ENCODE assay signal across 16 cellular contexts in the genomic region with DNA sequence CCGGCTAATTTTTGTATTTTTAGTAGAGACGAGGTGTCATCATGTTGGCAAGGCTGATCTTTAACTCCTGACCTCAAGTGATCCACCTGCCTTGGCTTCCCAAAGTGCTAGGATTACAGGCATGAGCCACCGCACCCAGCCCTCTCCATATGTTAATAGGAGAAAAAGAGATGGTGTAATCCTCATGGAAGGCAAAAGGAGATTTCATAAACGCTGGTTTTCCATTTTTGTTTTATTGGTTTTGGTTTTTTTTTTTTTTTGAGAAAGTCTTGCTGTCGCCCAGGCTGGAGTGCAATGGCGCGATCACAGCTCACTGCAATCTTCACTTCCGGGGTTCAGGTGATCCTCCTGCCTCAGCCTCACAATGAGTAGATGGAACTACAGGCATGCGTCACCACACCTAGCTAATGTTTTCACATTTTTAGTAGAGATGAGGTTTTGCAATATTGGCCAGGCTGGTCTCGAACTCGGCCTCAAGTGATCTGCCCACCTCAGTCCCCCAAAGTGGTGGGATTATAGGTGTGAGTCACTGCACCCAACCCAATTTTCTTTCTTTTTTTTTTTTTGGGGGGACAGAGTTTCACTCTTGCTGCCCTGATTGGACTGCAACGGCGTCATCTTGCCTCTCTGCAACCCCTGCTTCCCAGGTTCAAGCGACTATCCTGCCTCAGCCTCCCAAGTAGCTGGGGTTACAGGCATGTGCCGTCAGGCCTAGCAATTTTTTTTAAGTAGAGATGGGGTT. TPM values are rescaled to one million over a fixed set of nuclear protein-coding genes. Genes with fewer than 3 reads are reported as not detected.
A peak's percentile ranks its signal among the peaks of the same experiment; 100 is the strongest.
DNase-seq lines count a peak whose midpoint lies in the region; ATAC-seq and TF ChIP-seq lines count a peak whose summit lies in the region.
"Had no signal": no experiment of that assay in that cellular context is flagged by ENCODE, and none has a peak within 500 bp of the region (broad histone marks: within the 10 kb centered on the region; RNA-seq: fewer than 3 reads in every experiment).

No MANE protein-coding gene starts in this region.

- peaks cover 50% of the 10 kb centered on the region for H3K4me1 Mint-ChIP-seq in T-helper 17 cell
- peaks cover 12% of the 10 kb centered on the region for H3K4me1 Mint-ChIP-seq in endodermal cell
- peaks cover 26 to 43% of the 10 kb centered on the region in 2 donors for H3K4me1 Mint-ChIP-seq in stimulated activated naive B cell treated with anti-CD40 and anti-IgM and Interleukin-4, amounts not matched to agents 10 μg/mL and 1 μg/mL and 100 μg/mL, for 72 hours

- TF ChIP-seq CTCF in right atrium auricular region (IDR thresholded peaks at IDR 0.05) (no peak), endodermal cell (conservative IDR thresholded peaks at IDR 0.05) (no peak)

- H3K27ac Mint-ChIP-seq in T-helper 17 cell (peak overlapping the region; percentile 84), endodermal cell (peak overlapping the region; percentile 66)
- H3K27ac Mint-ChIP-seq in stimulated activated naive B cell treated with anti-CD40 and anti-IgM and Interleukin-4, amounts not matched to agents 10 μg/mL and 1 μg/mL and 100 μg/mL, for 72 hours = peak overlapping the region; percentile 14

- H3K9me3 ChIP-seq in right atrium auricular region (no peaks in the 10 kb centered on the region), T-helper 17 cell (ENCODE audit: control insufficient read depth, low read length, poor library complexity, severe bottlenecking) (no peaks in the 10 kb centered on the region), endodermal cell (ENCODE audit: control insufficient read depth, low read length) (peaks cover 5% of the 10 kb centered on the region)
- H3K9me3 ChIP-seq: lower lobe of right lung, neutrophil had no signal

- H3K36me3 ChIP-seq in right atrium auricular region (peaks cover 4% of the 10 kb centered on the region), endodermal cell (ENCODE audit: control insufficient read depth, insufficient read depth, low read length) (peaks cover 72% of the 10 kb centered on the region)
- H3K36me3 ChIP-seq: neutrophil had no signal

- no peak overlapping the region for H3K9ac ChIP-seq in endodermal cell (ENCODE audit: extremely low read depth, low read length, poor library complexity, severe bottlenecking)

- no peaks in the 10 kb centered on the region for H3K27me3 Mint-ChIP-seq in T-helper 17 cell
- H3K27me3 Mint-ChIP-seq in endodermal cell (ENCODE audit: insufficient read depth) = no peaks in the 10 kb centered on the region
- H3K27me3 Mint-ChIP-seq in stimulated activated naive B cell treated with anti-CD40 and anti-IgM and Interleukin-4, amounts not matched to agents 10 μg/mL and 1 μg/mL and 100 μg/mL, for 72 hours = no peaks in the 10 kb centered on the region

- H3K36me3 Mint-ChIP-seq in T-helper 17 cell (ENCODE audit: low read depth) (no peaks in the 10 kb centered on the region), endodermal cell (ENCODE audit: low read depth) (peaks cover 57% of the 10 kb centered on the region)
- peaks cover 30 to 48% of the 10 kb centered on the region in 2 donors for H3K36me3 Mint-ChIP-seq in stimulated activated naive B cell treated with anti-CD40 and anti-IgM and Interleukin-4, amounts not matched to agents 10 μg/mL and 1 μg/mL and 100 μg/mL, for 72 hours

- peaks cover 0 to 63% of the 10 kb centered on the region in 2 donors for H3K4me1 ChIP-seq in right atrium auricular region
- H3K4me1 ChIP-seq in endodermal cell (ENCODE audit: control insufficient read depth, insufficient read depth, low read length) = no peaks in the 10 kb centered on the region

- WGBS in endodermal cell (ENCODE audit: insufficient coverage in 1 of 2, insufficient read length in 1 of 2), 2 experiments = 91 to 99% methylated on average over 11 to 15 of the region's 15 CpGs

- intact Hi-C loops in Right ventricle myocardium inferior (cut with DNase I) = no loop called here

- H3K27me3 ChIP-seq in right atrium auricular region = no peaks in the 10 kb centered on the region
- H3K27me3 ChIP-seq in endodermal cell (ENCODE audit: control insufficient read depth, insufficient read depth, low read length, poor library complexity, severe bottlenecking) = no peaks in the 10 kb centered on the region
- H3K27me3 ChIP-seq: neutrophil had no signal

- ATAC-seq in Right ventricle myocardium inferior (no peak), T-helper 17 cell (no peak), HG03135 (IDR thresholded peaks at IDR 0.05; ENCODE audit: unreplicated experiment) (no peak), GM18517 (IDR thresholded peaks at IDR 0.05; ENCODE audit: unreplicated experiment) (no peak)
- ATAC-seq in stimulated activated naive B cell treated with anti-CD40 and anti-IgM and Interleukin-4, amounts not matched to agents 10 μg/mL and 1 μg/mL and 100 μg/mL, for 72 hours (replicated peaks) = no peak
- ATAC-seq: lower lobe of right lung had no signal

- H3K4me3 Mint-ChIP-seq in T-helper 17 cell (peak overlapping the region; percentile 67), endodermal cell (no peak overlapping the region)
- H3K4me3 Mint-ChIP-seq in stimulated activated naive B cell treated with anti-CD40 and anti-IgM and Interleukin-4, amounts not matched to agents 10 μg/mL and 1 μg/mL and 100 μg/mL, for 72 hours = peak overlapping the region in 1 of 2 donors; percentile 28

- no peak overlapping the region for H3K27ac ChIP-seq in right atrium auricular region
- H3K27ac ChIP-seq in endodermal cell (ENCODE audit: low read depth, low read length) = no peak overlapping the region
- H3K27ac ChIP-seq: lower lobe of right lung, neutrophil, PC-9 had no signal

- H3K9me3 Mint-ChIP-seq in endodermal cell = no peaks in the 10 kb centered on the region
- no peaks in the 10 kb centered on the region for H3K9me3 Mint-ChIP-seq in stimulated activated naive B cell treated with anti-CD40 and anti-IgM and Interleukin-4, amounts not matched to agents 10 μg/mL and 1 μg/mL and 100 μg/mL, for 72 hours

- DNase-seq in right atrium auricular region (ENCODE audit: low spot score) (peak; percentile 42), Right ventricle myocardium inferior (ENCODE audit: missing footprints) (no peak), T-helper 17 cell (no peak), endodermal cell (peak; percentile 19), 8988T (no peak)
- DNase-seq in stimulated activated naive B cell treated with anti-CD40 and anti-IgM and Interleukin-4, amounts not matched to agents 10 μg/mL and 1 μg/mL and 100 μg/mL, for 72 hours = no peak
- DNase-seq: activated CD4-positive, CD25-positive, alpha-beta regulatory T cell treated with anti-CD3 and anti-CD28 coated beads, Interleukin-2, amount 50 U/mL, for 72 hours; activated gamma-delta T cell; DMS79 treated with DMSO at 0.1 percent for 48 hours; lower lobe of right lung; NCI-H1694 treated with DMSO at 0.1 percent for 48 hours; NCI-H524; PC-9 had no signal

- H3K4me3 ChIP-seq in right atrium auricular region = no peak overlapping the region
- no peak overlapping the region for H3K4me3 ChIP-seq in endodermal cell (ENCODE audit: low read length)
- H3K4me3 ChIP-seq: lower lobe of right lung, PC-9 had no signal

RNA-seq across cellular contexts. Expression of a gene that starts 8.1 kb away (rescaled TPM):
- 10 to 100 TPM; 69.6 to 71.1 TPM for total RNA-seq in right atrium auricular region
- 132 TPM for total RNA-seq in Right ventricle myocardium inferior
- total RNA-seq in T-helper 17 cell = 100 to 1,000 TPM; 124 to 127 TPM
- 100 to 1,000 TPM; 275 to 320 TPM for total RNA-seq in endodermal cell
- polyA plus RNA-seq in endodermal cell (2013, experiment 1 of 2) = 328 TPM
- 314 TPM for polyA plus RNA-seq in endodermal cell (2013, experiment 2 of 2)

RNA-seq across cellular contexts. Expression of a gene that starts 34.2 kb away (rescaled TPM):
- total RNA-seq in right atrium auricular region = 1,000 to 10,000 TPM; 1,028 to 1,860 TPM
- 3,152 TPM for total RNA-seq in Right ventricle myocardium inferior
- total RNA-seq in T-helper 17 cell = 100 to 1,000 TPM; 297 to 299 TPM
- total RNA-seq in endodermal cell = 100 to 1,000 TPM; 653 to 681 TPM
- 736 TPM for polyA plus RNA-seq in endodermal cell (2013, experiment 1 of 2)
- polyA plus RNA-seq in endodermal cell (2013, experiment 2 of 2) = 668 TPM

RNA-seq across cellular contexts. Expression of a gene that starts 45.1 kb away (rescaled TPM):
- total RNA-seq in right atrium auricular region (100 to 1,000 TPM; 529 to 636 TPM), Right ventricle myocardium inferior (432 TPM), T-helper 17 cell (1,000 to 10,000 TPM; 1,068 to 1,135 TPM), endodermal cell (100 to 1,000 TPM; 817 to 958 TPM)
- 1,626 TPM for polyA plus RNA-seq in endodermal cell (2013, experiment 1 of 2)
- 1,491 TPM for polyA plus RNA-seq in endodermal cell (2013, experiment 2 of 2)

RNA-seq across cellular contexts. Expression of a gene that starts 49.9 kb away (rescaled TPM):
- total RNA-seq in right atrium auricular region (10 to 100 TPM; 38.6 to 42.7 TPM), Right ventricle myocardium inferior (31.4 TPM), T-helper 17 cell (100 to 1,000 TPM; 203 to 214 TPM), endodermal cell (100 to 1,000 TPM; 125 to 137 TPM)
- 93.1 TPM for polyA plus RNA-seq in endodermal cell (2013, experiment 1 of 2)
- 89.0 TPM for polyA plus RNA-seq in endodermal cell (2013, experiment 2 of 2)

Comparison
In these comparisons a context has a peak if more than half of its experiments do, and no peak if none do; other contexts are left out.
1. DNase-seq: peak in right atrium auricular region (single experiment) and endodermal cell (single experiment); none in Right ventricle myocardium inferior (single experiment), T-helper 17 cell (0 of 3), stimulated activated naive B cell treated with anti-CD40 and anti-IgM and Interleukin-4, amounts not matched to agents 10 μg/mL and 1 μg/mL and 100 μg/mL, for 72 hours (single experiment) and 8988T (single experiment).
2. H3K27ac Mint-ChIP-seq: peak in every context shown above with its lines; median percentile 84 in T-helper 17 cell; 66 in endodermal cell; 14 in stimulated activated naive B cell treated with anti-CD40 and anti-IgM and Interleukin-4, amounts not matched to agents 10 μg/mL and 1 μg/mL and 100 μg/mL, for 72 hours.